In the genomic region with DNA sequence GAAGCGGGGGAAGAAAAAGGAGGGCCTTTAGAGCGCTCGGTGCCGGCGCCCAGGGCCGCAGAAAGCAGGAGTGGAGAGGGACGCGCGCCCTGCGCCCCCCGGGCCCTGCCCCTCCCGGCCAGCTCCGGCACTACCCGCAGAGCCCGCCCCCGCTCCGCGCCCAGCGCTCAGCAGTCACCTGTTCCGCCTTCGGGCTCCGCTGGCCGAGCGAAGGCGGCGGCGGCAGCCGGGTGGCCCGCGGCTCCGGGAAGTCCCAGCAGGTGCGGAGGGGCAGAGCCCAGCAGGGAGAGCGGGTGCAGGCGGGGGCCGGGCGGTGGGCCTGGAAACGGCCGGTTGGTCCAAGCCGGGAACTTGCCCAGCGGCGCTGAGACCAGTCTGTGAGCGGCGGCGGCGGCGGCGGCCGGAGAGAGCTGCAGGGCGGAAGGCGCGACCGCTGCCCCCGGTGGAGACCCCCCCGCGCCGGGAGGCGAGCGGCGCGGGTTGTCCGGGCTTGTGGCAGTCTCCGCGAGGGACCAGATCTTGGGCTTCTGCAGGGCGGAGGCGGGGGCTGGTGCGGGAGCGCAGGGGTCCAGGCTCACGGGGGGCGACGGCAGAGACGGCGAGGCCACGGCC, we compare ENCODE assay signal across 9 cellular contexts. TPM values are rescaled to one million over a fixed set of nuclear protein-coding genes. Genes with fewer than 3 reads are reported as not detected.
DNase-seq lines count a peak whose midpoint lies in the region; FAIRE-seq and TF ChIP-seq lines count a peak whose summit lies in the region.
"Had no signal": no experiment of that assay in that cellular context is flagged by ENCODE, and none has a peak within 500 bp of the region (broad histone marks: within the 10 kb centered on the region; RNA-seq: fewer than 3 reads in every experiment).

No MANE protein-coding gene starts in this region.

- TF ChIP-seq POLR2A in spleen (IDR thresholded peaks at IDR 0.05) = no peak

- H3K36me3 ChIP-seq in iPS-15b (ENCODE audit: control insufficient read depth, insufficient read depth, low read length) (no peaks in the 10 kb centered on the region), spleen (no peaks in the 10 kb centered on the region)

- H3K9me3 ChIP-seq in iPS-15b (ENCODE audit: control insufficient read depth, insufficient read depth, low read length) (no peaks in the 10 kb centered on the region), spleen (no peaks in the 10 kb centered on the region)

- H3K9ac ChIP-seq in iPS-15b (ENCODE audit: low read depth, low read length) = no peak overlapping the region

- intact Hi-C loops in spleen (cut with DNase I; ENCODE audit: low total_unique reads) = no loop called here

- WGBS in spleen, 5 donors = 0 to 5% (median 2%) methylated on average over 8 to 73 of the region's 73 CpGs

- DNase-seq in NCI-H1417 (lab: John Stamatoyannopoulos, UW) = peak in 2 of 3 experiments; percentile 52 to 69
- DNase-seq in NCI-H1417 treated with DMSO at 0.1 percent for 48 hours (lab: John Stamatoyannopoulos, UW) = no peak
- peak; percentile 18 for DNase-seq in SW480 (ENCODE audit: low spot score)
- no peak for DNase-seq in spleen
- DNase-seq in activated CD4-positive, alpha-beta T cell treated with anti-CD3 and anti-CD28 coated beads for 4 hours = no peak
- DNase-seq in GM19240 (ENCODE audit: insufficient read length, low spot score) = no peak
- no peak for DNase-seq in GM19239 (ENCODE audit: insufficient read length, low spot score)
- DNase-seq: SHP77 had no signal

- no peak for FAIRE-seq in GM19239 (lab: Jason Lieb, UNC)

- H3K4me1 ChIP-seq in iPS-15b (ENCODE audit: control insufficient read depth, insufficient read depth, low read length) (no peaks in the 10 kb centered on the region), spleen (peaks cover 2 to 82% (median 60%) of the 10 kb centered on the region in 6 donors)

- peaks cover 78% of the 10 kb centered on the region for H3K27me3 ChIP-seq in iPS-15b (ENCODE audit: control insufficient read depth, insufficient read depth, low read length)
- H3K27me3 ChIP-seq in spleen (replicated peaks in 1 of 7) = peaks cover 15 to 100% (median 95%) of the 10 kb centered on the region in 7 donors

- H3K4me3 ChIP-seq in iPS-15b (ENCODE audit: low read depth, low read length) (peak overlapping the region; percentile 65), spleen (peak overlapping the region in 6 of 8 donors; percentile 4 to 63 (median 17))

- H3K27ac ChIP-seq in spleen = no peak overlapping the region

- TF ChIP-seq CTCF in spleen (IDR thresholded peaks at IDR 0.05 in 8 of 11, conservative IDR thresholded peaks at IDR 0.05 in 3 of 11) = no peak

RNA-seq across cellular contexts. Expression of a gene that starts 2.2 kb away (rescaled TPM):
- total RNA-seq in spleen = under 1 TPM in 2 of 7 donors, not detected in 5; 0.13 to 0.23 TPM
- under 1 TPM in 1 of 3 donors, not detected in 2; 0.03 TPM for polyA plus RNA-seq in spleen

Comparison
In these comparisons a context has a peak if more than half of its experiments do, and no peak if none do; other contexts are left out.
1. DNase-seq: peak in NCI-H1417 (2 of 3) and SW480 (single experiment); none in NCI-H1417 treated with DMSO at 0.1 percent for 48 hours (single experiment), spleen (single experiment), activated CD4-positive, alpha-beta T cell treated with anti-CD3 and anti-CD28 coated beads for 4 hours (0 of 2), GM19240 (single experiment) and GM19239 (single experiment).